1 cellular context compared by ENCODE assay signal in genomic region chr3:179147571-179148445, GRCh38.
TF ChIP-seq lines count a peak whose summit lies in the region.

Gene PIK3CA, plus strand, starts transcription at chr3:179148357. Its CDS starts 50,469 bp downstream, at chr3:179198826.

TF ChIP-seq in HepG2, 621 proteins besides CTCF, POLR2A, EP300 and RAD21 (continued from another document):
- TF ChIP-seq HOMEZ (CRISPR knock-in tag; IDR thresholded peaks at IDR 0.05; ENCODE audit: low read depth) (peak; percentile 65; the same call in 1 of the 2 replicates), ZNF670 (CRISPR knock-in tag; IDR thresholded peaks at IDR 0.05; ENCODE audit: borderline replicate concordance) (peak; percentile 65; the same call in 1 of the 2 replicates), HNRNPUL1 (IDR thresholded peaks at IDR 0.05; ENCODE audit: low read depth, low read length) (no peak), RNF2 (conservative IDR thresholded peaks at IDR 0.05; ENCODE audit: low read depth) (no peak), SOX13 (IDR thresholded peaks at IDR 0.05) (no peak), SOX13 (CRISPR knock-in tag; conservative IDR thresholded peaks at IDR 0.05 in 1 of 2, IDR thresholded peaks at IDR 0.05 in 1 of 2) (peak in 1 of 2 experiments; percentile 25; a peak in 1 of 4 replicates), PRPF4 (IDR thresholded peaks at IDR 0.05; ENCODE audit: low read depth, low read length, poor library complexity, severe bottlenecking) (peak; percentile 57), JDP2 (CRISPR knock-in tag; IDR thresholded peaks at IDR 0.05; ENCODE audit: borderline replicate concordance) (no peak), SYNCRIP (IDR thresholded peaks at IDR 0.05; ENCODE audit: insufficient read depth, low read depth, low read length) (no peak), KLF6 (CRISPR knock-in tag; IDR thresholded peaks at IDR 0.05) (no peak), DPF2 (CRISPR knock-in tag; IDR thresholded peaks at IDR 0.05; ENCODE audit: borderline replicate concordance, low read depth) (no peak), MAZ (IDR thresholded peaks at IDR 0.05; ENCODE audit: borderline replicate concordance, low read depth, low read length) (peak; percentile 98), MAZ (CRISPR knock-in tag; IDR thresholded peaks at IDR 0.05; ENCODE audit: low read depth) (peak; percentile 42), POLR2G (IDR thresholded peaks at IDR 0.05; ENCODE audit: low read depth, low read length) (peak; percentile 51), ZNF773 (CRISPR knock-in tag; IDR thresholded peaks at IDR 0.05; ENCODE audit: borderline replicate concordance) (no peak), KMT2B (CRISPR knock-in tag; IDR thresholded peaks at IDR 0.05) (peak; percentile 73), YEATS4 (CRISPR knock-in tag; IDR thresholded peaks at IDR 0.05; ENCODE audit: borderline replicate concordance) (peak; percentile 50; the same call in 1 of the 2 replicates), GABPA (IDR thresholded peaks at IDR 0.05; ENCODE audit: low read depth, low read length) (peak; percentile 85), GABPA (CRISPR knock-in tag; IDR thresholded peaks at IDR 0.05; ENCODE audit: low read depth) (peak; percentile 97), BCLAF1 (IDR thresholded peaks at IDR 0.05) (no peak), FOXO1 (CRISPR knock-in tag; IDR thresholded peaks at IDR 0.05) (peak; percentile 56; the same call in 1 of the 2 replicates), ZNF639 (CRISPR knock-in tag; conservative IDR thresholded peaks at IDR 0.05) (no peak; the same call in 1 of the 2 replicates), NFIC (IDR thresholded peaks at IDR 0.05; ENCODE audit: low read length) (no peak), ZNF556 (CRISPR knock-in tag; IDR thresholded peaks at IDR 0.05; ENCODE audit: borderline replicate concordance) (no peak), GATAD1 (CRISPR knock-in tag; IDR thresholded peaks at IDR 0.05) (peak; percentile 83), RFXAP (CRISPR knock-in tag; IDR thresholded peaks at IDR 0.05; ENCODE audit: borderline replicate concordance) (no peak), ZBTB7A (CRISPR knock-in tag; IDR thresholded peaks at IDR 0.05) (0 out of 2 replicates have a peak, but pooled peaks have one; percentile 19), HCFC1 (IDR thresholded peaks at IDR 0.05; ENCODE audit: low read depth, low read length) (peak; percentile 70), ZZZ3 (CRISPR knock-in tag; IDR thresholded peaks at IDR 0.05; ENCODE audit: borderline replicate concordance) (no peak), RFX3 (CRISPR knock-in tag; IDR thresholded peaks at IDR 0.05) (no peak), SALL2 (CRISPR knock-in tag; IDR thresholded peaks at IDR 0.05) (peak; percentile 77; the same call in 1 of the 2 replicates), ISL2 (CRISPR knock-in tag; IDR thresholded peaks at IDR 0.05) (no peak; the same call in 1 of the 2 replicates), ZNF574 (CRISPR knock-in tag; IDR thresholded peaks at IDR 0.05) (0 out of 2 replicates have a peak, but pooled peaks have one; percentile 45), ZSCAN12 (CRISPR knock-in tag; IDR thresholded peaks at IDR 0.05) (no peak)
- TF ChIP-seq, protein P1, sequence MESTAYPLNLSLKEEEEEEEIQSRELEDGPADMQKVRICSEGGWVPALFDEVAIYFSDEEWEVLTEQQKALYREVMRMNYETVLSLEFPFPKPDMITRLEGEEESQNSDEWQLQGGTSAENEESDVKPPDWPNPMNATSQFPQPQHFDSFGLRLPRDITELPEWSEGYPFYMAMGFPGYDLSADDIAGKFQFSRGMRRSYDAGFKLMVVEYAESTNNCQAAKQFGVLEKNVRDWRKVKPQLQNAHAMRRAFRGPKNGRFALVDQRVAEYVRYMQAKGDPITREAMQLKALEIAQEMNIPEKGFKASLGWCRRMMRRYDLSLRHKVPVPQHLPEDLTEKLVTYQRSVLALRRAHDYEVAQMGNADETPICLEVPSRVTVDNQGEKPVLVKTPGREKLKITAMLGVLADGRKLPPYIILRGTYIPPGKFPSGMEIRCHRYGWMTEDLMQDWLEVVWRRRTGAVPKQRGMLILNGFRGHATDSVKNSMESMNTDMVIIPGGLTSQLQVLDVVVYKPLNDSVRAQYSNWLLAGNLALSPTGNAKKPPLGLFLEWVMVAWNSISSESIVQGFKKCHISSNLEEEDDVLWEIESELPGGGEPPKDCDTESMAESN (CRISPR knock-in tag; conservative IDR thresholded peaks at IDR 0.05) = 0 out of 2 replicates have a peak, but pooled peaks have one; percentile 1
- TF ChIP-seq, protein P2, sequence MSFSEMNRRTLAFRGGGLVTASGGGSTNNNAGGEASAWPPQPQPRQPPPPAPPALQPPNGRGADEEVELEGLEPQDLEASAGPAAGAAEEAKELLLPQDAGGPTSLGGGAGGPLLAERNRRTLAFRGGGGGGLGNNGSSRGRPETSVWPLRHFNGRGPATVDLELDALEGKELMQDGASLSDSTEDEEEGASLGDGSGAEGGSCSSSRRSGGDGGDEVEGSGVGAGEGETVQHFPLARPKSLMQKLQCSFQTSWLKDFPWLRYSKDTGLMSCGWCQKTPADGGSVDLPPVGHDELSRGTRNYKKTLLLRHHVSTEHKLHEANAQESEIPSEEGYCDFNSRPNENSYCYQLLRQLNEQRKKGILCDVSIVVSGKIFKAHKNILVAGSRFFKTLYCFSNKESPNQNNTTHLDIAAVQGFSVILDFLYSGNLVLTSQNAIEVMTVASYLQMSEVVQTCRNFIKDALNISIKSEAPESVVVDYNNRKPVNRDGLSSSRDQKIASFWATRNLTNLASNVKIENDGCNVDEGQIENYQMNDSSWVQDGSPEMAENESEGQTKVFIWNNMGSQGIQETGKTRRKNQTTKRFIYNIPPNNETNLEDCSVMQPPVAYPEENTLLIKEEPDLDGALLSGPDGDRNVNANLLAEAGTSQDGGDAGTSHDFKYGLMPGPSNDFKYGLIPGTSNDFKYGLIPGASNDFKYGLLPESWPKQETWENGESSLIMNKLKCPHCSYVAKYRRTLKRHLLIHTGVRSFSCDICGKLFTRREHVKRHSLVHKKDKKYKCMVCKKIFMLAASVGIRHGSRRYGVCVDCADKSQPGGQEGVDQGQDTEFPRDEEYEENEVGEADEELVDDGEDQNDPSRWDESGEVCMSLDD (CRISPR knock-in tag; IDR thresholded peaks at IDR 0.05; ENCODE audit: borderline replicate concordance) = no peak
- TF ChIP-seq, protein P3, sequence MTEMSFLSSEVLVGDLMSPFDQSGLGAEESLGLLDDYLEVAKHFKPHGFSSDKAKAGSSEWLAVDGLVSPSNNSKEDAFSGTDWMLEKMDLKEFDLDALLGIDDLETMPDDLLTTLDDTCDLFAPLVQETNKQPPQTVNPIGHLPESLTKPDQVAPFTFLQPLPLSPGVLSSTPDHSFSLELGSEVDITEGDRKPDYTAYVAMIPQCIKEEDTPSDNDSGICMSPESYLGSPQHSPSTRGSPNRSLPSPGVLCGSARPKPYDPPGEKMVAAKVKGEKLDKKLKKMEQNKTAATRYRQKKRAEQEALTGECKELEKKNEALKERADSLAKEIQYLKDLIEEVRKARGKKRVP (CRISPR knock-in tag; IDR thresholded peaks at IDR 0.05) = no peak
- TF ChIP-seq, protein P4, sequence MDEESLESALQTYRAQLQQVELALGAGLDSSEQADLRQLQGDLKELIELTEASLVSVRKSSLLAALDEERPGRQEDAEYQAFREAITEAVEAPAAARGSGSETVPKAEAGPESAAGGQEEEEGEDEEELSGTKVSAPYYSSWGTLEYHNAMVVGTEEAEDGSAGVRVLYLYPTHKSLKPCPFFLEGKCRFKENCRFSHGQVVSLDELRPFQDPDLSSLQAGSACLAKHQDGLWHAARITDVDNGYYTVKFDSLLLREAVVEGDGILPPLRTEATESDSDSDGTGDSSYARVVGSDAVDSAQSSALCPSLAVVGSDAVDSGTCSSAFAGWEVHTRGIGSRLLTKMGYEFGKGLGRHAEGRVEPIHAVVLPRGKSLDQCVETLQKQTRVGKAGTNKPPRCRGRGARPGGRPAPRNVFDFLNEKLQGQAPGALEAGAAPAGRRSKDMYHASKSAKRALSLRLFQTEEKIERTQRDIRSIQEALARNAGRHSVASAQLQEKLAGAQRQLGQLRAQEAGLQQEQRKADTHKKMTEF (CRISPR knock-in tag; IDR thresholded peaks at IDR 0.05) = no peak; the same call in 1 of the 2 replicates
